ENCODE assay signal across 8 cellular contexts in the genomic region with DNA sequence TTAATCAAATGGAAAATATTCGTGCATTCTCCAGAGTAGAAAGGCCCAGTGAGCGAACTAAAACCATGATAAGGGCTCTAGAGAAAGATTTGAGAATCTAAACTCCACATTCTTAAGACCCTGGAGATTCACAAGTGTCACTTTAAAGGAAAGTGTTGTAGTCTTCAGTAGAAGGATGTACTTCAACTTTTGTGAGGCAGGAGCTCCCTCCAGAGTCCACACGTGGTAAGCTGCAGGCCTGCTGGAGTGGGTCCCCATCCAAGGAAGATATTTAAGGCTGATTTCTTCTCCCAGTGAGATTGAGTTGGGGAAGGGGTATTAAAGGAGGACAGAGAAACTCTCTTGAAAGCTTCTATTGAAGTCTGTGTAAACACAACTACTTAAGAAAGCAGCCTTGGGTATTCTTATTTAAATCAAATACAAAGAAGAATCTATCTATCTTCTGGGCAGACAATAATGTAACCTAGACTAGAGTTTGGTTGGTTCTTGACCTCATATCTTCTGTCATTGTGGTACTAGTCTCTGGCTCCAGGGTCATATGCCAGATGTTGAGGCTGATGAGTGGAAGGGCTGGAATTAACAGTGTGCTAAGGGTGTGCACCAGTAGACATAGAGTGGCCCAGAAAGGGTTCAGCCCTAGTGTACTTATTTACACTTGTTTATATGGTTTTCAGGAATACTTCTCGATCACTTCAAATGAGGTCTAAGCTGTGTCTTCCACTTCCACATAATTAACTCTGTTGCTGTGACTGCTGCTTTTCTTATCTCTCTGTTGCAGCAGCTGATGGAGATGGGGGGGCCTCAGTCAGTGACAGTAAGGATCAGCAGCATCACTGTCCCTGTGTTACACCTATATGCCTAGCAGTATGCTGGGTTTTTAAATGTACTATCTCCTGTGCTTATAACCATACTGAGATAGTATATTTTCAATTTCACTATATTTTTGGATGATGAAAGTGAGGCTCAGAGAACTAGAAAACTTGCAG.
A peak's percentile ranks its signal among the peaks of the same experiment; 100 is the strongest.
DNase-seq lines count a peak whose midpoint lies in the region; ATAC-seq and TF ChIP-seq lines count a peak whose summit lies in the region.

No MANE protein-coding gene starts in this region.

- no peak overlapping the region for H3K27ac ChIP-seq in testis

- H3K4me1 ChIP-seq in testis = no peaks in the 10 kb centered on the region

- no peaks in the 10 kb centered on the region for H3K36me3 ChIP-seq in testis (ENCODE audit: low read depth, missing control alignments)

- peak; percentile 93 for TF ChIP-seq CTCF in epithelial cell of proximal tubule (conservative IDR thresholded peaks at IDR 0.05; ENCODE audit: low read depth, low read length)
- TF ChIP-seq CTCF in natural killer cell (IDR thresholded peaks at IDR 0.05) = peak; percentile 57
- peak; percentile 43 to 68 (median 49) for TF ChIP-seq CTCF in testis (IDR thresholded peaks at IDR 0.05)

- no peak overlapping the region for H3K27ac Mint-ChIP-seq in natural killer cell

- 44 to 59% methylated on average over 4 of the region's 4 CpGs for WGBS in testis, 2 donors

- H3K4me1 Mint-ChIP-seq in natural killer cell = peaks cover 11 to 15% of the 10 kb centered on the region in 2 donors

- peak; percentile 67 for DNase-seq in COLO829 (ENCODE audit: low spot score)
- DNase-seq in NCI-H748 (lab: John Stamatoyannopoulos, UW; ENCODE audit: unreplicated experiment) = peak; percentile 66
- DNase-seq in activated CD8-positive, alpha-beta memory T cell treated with anti-CD3 and anti-CD28 coated beads, Interleukin-2, amount 50 U/mL, for 24 hours (ENCODE audit: extremely low read depth) = peak; percentile 13
- peak; percentile 12 for DNase-seq in epithelial cell of proximal tubule (ENCODE audit: low read depth)
- DNase-seq in natural killer cell = no peak
- peak; percentile 77 for DNase-seq in testis

- H3K9me3 Mint-ChIP-seq in natural killer cell = no peaks in the 10 kb centered on the region

- H3K36me3 Mint-ChIP-seq in natural killer cell = no peaks in the 10 kb centered on the region

- H3K27me3 ChIP-seq in testis = no peaks in the 10 kb centered on the region

- no peaks in the 10 kb centered on the region for H3K9me3 ChIP-seq in testis

- H3K4me3 ChIP-seq in epithelial cell of proximal tubule (ENCODE audit: low read depth, low read length) (no peak overlapping the region), testis (no peak overlapping the region)

- no peak overlapping the region for H3K4me3 Mint-ChIP-seq in natural killer cell

- TF ChIP-seq POLR2A in testis (IDR thresholded peaks at IDR 0.05) = no peak

- H3K27me3 Mint-ChIP-seq in natural killer cell (ENCODE audit: low read depth in 2 of 2) = no peaks in the 10 kb centered on the region

- intact Hi-C loops in natural killer cell (cut with micrococcal nuclease) (loop anchor here (1.0 kb wide), 2 partner anchors 233 to 245 kb away; no protein-coding TSS in a partner anchor), testis (cut with DNase I; ENCODE audit: low total_unique reads) (loop anchor here (5.0 kb wide), 1 partner anchor 241 kb away; no protein-coding TSS in a partner anchor)

- ATAC-seq in GM19324 (IDR thresholded peaks at IDR 0.05; ENCODE audit: low FRiP score, unreplicated experiment) (peak; percentile 83), HG03378 (IDR thresholded peaks at IDR 0.05; ENCODE audit: unreplicated experiment) (peak; percentile 88), natural killer cell (peak; percentile 65 to 84 (median 68))
